In the genomic region with DNA sequence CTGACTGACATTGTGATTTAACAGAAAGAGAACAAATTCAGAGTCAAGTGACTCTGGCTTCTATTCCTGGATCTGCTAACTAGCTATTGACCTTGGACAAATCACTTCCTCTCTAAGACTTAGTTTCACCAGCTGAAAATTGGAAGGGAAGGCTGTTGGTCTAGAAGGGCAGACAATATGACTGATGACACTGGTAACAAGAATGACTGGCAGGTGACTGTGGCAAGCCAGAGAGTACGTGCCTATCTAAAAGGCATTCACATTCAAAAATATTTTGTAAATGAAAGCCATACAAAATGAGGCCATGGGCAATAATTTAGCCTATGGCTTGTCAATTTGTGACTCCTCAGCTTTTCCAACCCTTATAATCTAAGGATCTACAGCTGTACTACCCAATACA, we compare ENCODE assay signal across 14 cellular contexts.
"Had no signal": no experiment of that assay in that cellular context is flagged by ENCODE, and none has a peak within 500 bp of the region (broad histone marks: within the 10 kb centered on the region; RNA-seq: fewer than 3 reads in every experiment).

No MANE protein-coding gene starts in this region.

- H3K27me3 Mint-ChIP-seq: activated naive CD8-positive, alpha-beta T cell; dendritic cell treated with granulocyte-macrophage colony-stimulating factor and Interleukin-4, amounts not matched to agents 40 ng/mL and 50 ng/mL, for 4 days; natural killer cell treated with Interleukin-12 subunit alpha and Interleukin-12 subunit beta and Interleukin-15 and Interleukin-18, amount 100 ng/mL, for 72 hours; stimulated activated naive B cell treated with anti-CD40 and anti-IgM and Interleukin-4, amounts not matched to agents 10 μg/mL and 1 μg/mL and 100 μg/mL, for 72 hours had no signal

- H3K4me1 Mint-ChIP-seq: stimulated activated naive B cell treated with anti-CD40 and anti-IgM and Interleukin-4, amounts not matched to agents 10 μg/mL and 1 μg/mL and 100 μg/mL, for 72 hours had no signal

- DNase-seq: activated CD4-positive, alpha-beta T cell treated with anti-CD3 and anti-CD28 coated beads, Interleukin-2, amount 50 U/mL, for 48 hours; amniotic stem cell; effector memory CD4-positive, alpha-beta T cell; foreskin keratinocyte; glutamatergic neuron; hippocampal formation; islet precursor cell; stimulated activated naive B cell treated with anti-CD40 and anti-IgM and Interleukin-4, amounts not matched to agents 10 μg/mL and 1 μg/mL and 100 μg/mL, for 72 hours had no signal

- H3K27ac Mint-ChIP-seq: activated naive CD8-positive, alpha-beta T cell; dendritic cell treated with granulocyte-macrophage colony-stimulating factor and Interleukin-4, amounts not matched to agents 40 ng/mL and 50 ng/mL, for 4 days; natural killer cell treated with Interleukin-12 subunit alpha and Interleukin-12 subunit beta and Interleukin-15 and Interleukin-18, amount 100 ng/mL, for 72 hours; stimulated activated naive B cell treated with anti-CD40 and anti-IgM and Interleukin-4, amounts not matched to agents 10 μg/mL and 1 μg/mL and 100 μg/mL, for 72 hours; T-helper 2 cell treated with Interferon-gamma antibody and Interleukin-4, amounts not matched to agents 5 μg/mL and 100 μg/mL, for 36 hours had no signal

- ATAC-seq: foreskin keratinocyte; natural killer cell treated with Interleukin-12 subunit alpha and Interleukin-12 subunit beta and Interleukin-15 and Interleukin-18, amount 100 ng/mL, for 72 hours; stimulated activated naive B cell treated with anti-CD40 and anti-IgM and Interleukin-4, amounts not matched to agents 10 μg/mL and 1 μg/mL and 100 μg/mL, for 72 hours had no signal

- H3K4me3 Mint-ChIP-seq: activated naive CD8-positive, alpha-beta T cell; dendritic cell treated with granulocyte-macrophage colony-stimulating factor and Interleukin-4, amounts not matched to agents 40 ng/mL and 50 ng/mL, for 4 days; natural killer cell treated with Interleukin-12 subunit alpha and Interleukin-12 subunit beta and Interleukin-15 and Interleukin-18, amount 100 ng/mL, for 72 hours; stimulated activated naive B cell treated with anti-CD40 and anti-IgM and Interleukin-4, amounts not matched to agents 10 μg/mL and 1 μg/mL and 100 μg/mL, for 72 hours; T-helper 2 cell treated with Interferon-gamma antibody and Interleukin-4, amounts not matched to agents 5 μg/mL and 100 μg/mL, for 36 hours had no signal

- H3K9me3 ChIP-seq: neutrophil, thoracic aorta had no signal
